Comparison of ENCODE assay signal across 26 cellular contexts in genomic region chr7:128881458-128882125, GRCh38. TPM values are rescaled to one million over a fixed set of nuclear protein-coding genes. Genes with fewer than 3 reads are reported as not detected.
"Had no signal": no experiment of that assay in that cellular context is flagged by ENCODE, and none has a peak within 500 bp of the region (broad histone marks: within the 10 kb centered on the region; RNA-seq: fewer than 3 reads in every experiment).

No MANE protein-coding gene starts in this region.

- H3K36me3 ChIP-seq: brain microvascular endothelial cell, gastrocnemius medialis, heart left ventricle, pancreas, thoracic aorta, upper lobe of left lung had no signal

- H3K4me3 ChIP-seq: gastrocnemius medialis, heart left ventricle, lung, pancreas, smooth muscle cell, thoracic aorta, upper lobe of left lung had no signal

- H3K4me1 ChIP-seq: pancreas, upper lobe of left lung had no signal

- H3K27me3 ChIP-seq: brain microvascular endothelial cell, gastrocnemius medialis, heart left ventricle, pancreas, upper lobe of left lung had no signal

- H3K9me3 ChIP-seq: gastrocnemius medialis, heart left ventricle, pancreas, thoracic aorta, upper lobe of left lung had no signal

- H3K27ac Mint-ChIP-seq: activated CD4-positive, alpha-beta memory T cell treated with anti-CD3 and anti-CD28 coated beads, Interleukin-2, amount 10 ng/mL, durations not matched to agents 7 days and 5 days; activated CD8-positive, alpha-beta memory T cell treated with anti-CD3 and anti-CD28 coated beads, Interleukin-2, amount 10 ng/mL, durations not matched to agents 7 days and 5 days; activated naive CD8-positive, alpha-beta T cell treated with anti-CD3 and anti-CD28 coated beads for 36 hours; activated T-helper 17 cell treated with anti-CD3 and anti-CD28 coated beads, Interleukin-2, amount 50 U/mL, for 72 hours; mesothelial cell of epicardium; stimulated activated memory B cell treated with anti-CD40 and anti-IgM and Interleukin-4, amounts not matched to agents 10 μg/mL and 1 μg/mL and 100 μg/mL, for 72 hours; T-helper 2 cell treated with Interferon-gamma antibody and Interleukin-4, amounts not matched to agents 5 μg/mL and 100 μg/mL, for 36 hours had no signal

- H3K4me3 Mint-ChIP-seq: activated CD4-positive, alpha-beta memory T cell treated with anti-CD3 and anti-CD28 coated beads, Interleukin-2, amount 10 ng/mL, durations not matched to agents 7 days and 5 days; activated CD8-positive, alpha-beta memory T cell treated with anti-CD3 and anti-CD28 coated beads, Interleukin-2, amount 10 ng/mL, durations not matched to agents 7 days and 5 days; activated naive CD8-positive, alpha-beta T cell treated with anti-CD3 and anti-CD28 coated beads for 36 hours; activated T-helper 17 cell treated with anti-CD3 and anti-CD28 coated beads, Interleukin-2, amount 50 U/mL, for 72 hours; immature natural killer cell; mesothelial cell of epicardium; neural crest cell; stimulated activated memory B cell treated with anti-CD40 and anti-IgM and Interleukin-4, amounts not matched to agents 10 μg/mL and 1 μg/mL and 100 μg/mL, for 72 hours; T-helper 2 cell treated with Interferon-gamma antibody and Interleukin-4, amounts not matched to agents 5 μg/mL and 100 μg/mL, for 36 hours had no signal

- H3K27ac ChIP-seq: brain microvascular endothelial cell, gastrocnemius medialis, heart left ventricle, pancreas, thoracic aorta, upper lobe of left lung had no signal

- H3K4me1 Mint-ChIP-seq: activated T-helper 17 cell treated with anti-CD3 and anti-CD28 coated beads, Interleukin-2, amount 50 U/mL, for 72 hours; immature natural killer cell had no signal

- H3K9me3 Mint-ChIP-seq: activated CD4-positive, alpha-beta memory T cell treated with anti-CD3 and anti-CD28 coated beads, Interleukin-2, amount 10 ng/mL, durations not matched to agents 7 days and 5 days; activated T-helper 17 cell treated with anti-CD3 and anti-CD28 coated beads, Interleukin-2, amount 50 U/mL, for 72 hours; immature natural killer cell; mesothelial cell of epicardium; neural crest cell; stimulated activated memory B cell treated with anti-CD40 and anti-IgM and Interleukin-4, amounts not matched to agents 10 μg/mL and 1 μg/mL and 100 μg/mL, for 72 hours; T-helper 2 cell treated with Interferon-gamma antibody and Interleukin-4, amounts not matched to agents 5 μg/mL and 100 μg/mL, for 36 hours had no signal

- ATAC-seq: activated CD8-positive, alpha-beta memory T cell treated with anti-CD3 and anti-CD28 coated beads, Interleukin-2, amount 10 ng/mL, durations not matched to agents 7 days and 5 days; activated T-helper 17 cell treated with anti-CD3 and anti-CD28 coated beads, Interleukin-2, amount 50 U/mL, for 72 hours; esophagus mucosa; gastrocnemius medialis; heart left ventricle; pancreas; sciatic nerve; stimulated activated memory B cell treated with anti-CD40 and anti-IgM and Interleukin-4, amounts not matched to agents 10 μg/mL and 1 μg/mL and 100 μg/mL, for 72 hours had no signal

- DNase-seq: activated CD4-positive, alpha-beta memory T cell treated with anti-CD3 and anti-CD28 coated beads, Interleukin-2, amount 10 ng/mL, durations not matched to agents 7 days and 5 days; activated CD4-positive, alpha-beta T cell treated with anti-CD3 and anti-CD28 coated beads for 48 hours; activated CD4-positive, CD25-positive, alpha-beta regulatory T cell; activated CD8-positive, alpha-beta memory T cell treated with anti-CD3 and anti-CD28 coated beads, Interleukin-2, amount 10 ng/mL, durations not matched to agents 7 days and 5 days; activated naive CD4-positive, alpha-beta T cell; activated naive CD8-positive, alpha-beta T cell treated with anti-CD3 and anti-CD28 coated beads for 36 hours; activated T-cell treated with anti-CD3 and anti-CD28 coated beads, Interleukin-2, amount 50 U/mL, for 1 hour; brain microvascular endothelial cell; cortex of kidney; effector CD4-positive, alpha-beta T cell; immature natural killer cell; stimulated activated CD4-positive, alpha-beta T cell treated with anti-CD3 and anti-CD28 coated beads, Interleukin-4, amount 100 ng/mL, for 24 hours; upper lobe of left lung had no signal

- H3K36me3 Mint-ChIP-seq: activated CD8-positive, alpha-beta memory T cell treated with anti-CD3 and anti-CD28 coated beads, Interleukin-2, amount 10 ng/mL, durations not matched to agents 7 days and 5 days; activated naive CD8-positive, alpha-beta T cell treated with anti-CD3 and anti-CD28 coated beads for 36 hours; immature natural killer cell; mesothelial cell of epicardium had no signal

RNA-seq across cellular contexts. Expression of gene FLNC, which starts 51.4 kb away (rescaled TPM):
- total RNA-seq: activated CD4-positive, alpha-beta memory T cell treated with anti-CD3 and anti-CD28 coated beads, Interleukin-2, amount 10 ng/mL, durations not matched to agents 7 days and 5 days; activated CD8-positive, alpha-beta memory T cell treated with anti-CD3 and anti-CD28 coated beads, Interleukin-2, amount 10 ng/mL, durations not matched to agents 7 days and 5 days had no signal

RNA-seq across cellular contexts. Expression of gene IRF5, which starts 56.1 kb away (rescaled TPM):
- total RNA-seq: neural crest cell had no signal
